1 cellular context compared by ENCODE assay signal in genomic region chr15:58694641-58695398, GRCh38.
TF ChIP-seq lines count a peak whose summit lies in the region.

No MANE protein-coding gene starts in this region.

TF ChIP-seq in K562, 482 proteins besides CTCF, POLR2A, EP300 and RAD21 (continued from another document):
- TF ChIP-seq DEAF1 (CRISPR knock-in tag; IDR thresholded peaks at IDR 0.05) (no peak), MYC (IDR thresholded peaks at IDR 0.05; ENCODE audit: low read depth, low read length) (no peak), MYC (CRISPR knock-in tag; IDR thresholded peaks at IDR 0.05; ENCODE audit: borderline replicate concordance, low read depth) (no peak), NEUROD1 (IDR thresholded peaks at IDR 0.05; ENCODE audit: borderline replicate concordance, low read depth, low read length, partially characterized antibody) (no peak), CBX1 (IDR thresholded peaks at IDR 0.05; ENCODE audit: low read depth) (no peak), DIDO1 (tag; IDR thresholded peaks at IDR 0.05; ENCODE audit: low read depth) (no peak), TCF7 (IDR thresholded peaks at IDR 0.05; ENCODE audit: borderline replicate concordance) (no peak), PHF20 (IDR thresholded peaks at IDR 0.05; ENCODE audit: partially characterized antibody) (no peak)
